ENCODE assay signal across 9 cellular contexts in genomic region chr16:70429888-70430666, GRCh38. TPM values are rescaled to one million over a fixed set of nuclear protein-coding genes. Genes with fewer than 3 reads are reported as not detected.
DNase-seq lines count a peak whose midpoint lies in the region; ATAC-seq, FAIRE-seq and TF ChIP-seq lines count a peak whose summit lies in the region.
"Had no signal": no experiment of that assay in that cellular context is flagged by ENCODE, and none has a peak within 500 bp of the region (broad histone marks: within the 10 kb centered on the region; RNA-seq: fewer than 3 reads in every experiment).

No MANE protein-coding gene starts in this region.

- FAIRE-seq in HepG2 (lab: Jason Lieb, UNC) (no peak), pancreas (lab: Jason Lieb, UNC) (no peak)

- TF ChIP-seq CTCF in SU-DHL-6 (IDR thresholded peaks at IDR 0.05; ENCODE audit: insufficient read depth, low read length, poor library complexity, severe bottlenecking) = no peak
- TF ChIP-seq CTCF in HepG2 (CRISPR knock-in tag; IDR thresholded peaks at IDR 0.05) = no peak
- no peak for TF ChIP-seq CTCF in pancreas (IDR thresholded peaks at IDR 0.05)

- no TSS peak for BruUV-seq in HepG2 (replicated peaks; lab: Mats Ljungman, UMichigan)

- H3K79me2 ChIP-seq in ACC112 (ENCODE audit: control insufficient read depth, insufficient read depth, low read length, unreplicated experiment) (peaks cover 69% of the 10 kb centered on the region), SU-DHL-6 (ENCODE audit: insufficient read depth, low read length) (peaks cover 40% of the 10 kb centered on the region), HepG2 (ENCODE audit: insufficient read depth, low read length) (peaks cover 69% of the 10 kb centered on the region)

- in situ Hi-C loops in HepG2 (cut with HindIII; ENCODE audit: extremely low pct_ligation_motif_present, low pct_unique_long_range_greater_than_20kb) = no loop called here

- H3K27me3 ChIP-seq in ACC112 (ENCODE audit: insufficient read depth, low read length) (no peaks in the 10 kb centered on the region), SU-DHL-6 (ENCODE audit: low read length) (no peaks in the 10 kb centered on the region), HepG2 (ENCODE audit: control insufficient read depth in 1 of 2, insufficient read depth in 2 of 2, low read length in 2 of 2) (no peaks in the 10 kb centered on the region), pancreas (no peaks in the 10 kb centered on the region), MG63 (no peaks in the 10 kb centered on the region)

- CTCF ChIA-PET in HepG2 (lab: Yijun Ruan, JAX; ENCODE audit: low intra/inter-chr PET ratio, low total read pairs) = no interaction called here

- TF ChIP-seq POLR2A in HepG2 (IDR thresholded peaks at IDR 0.05; ENCODE audit: insufficient read depth in 1 of 2, low read depth in 2 of 2, low read length in 2 of 2) = no peak

- POLR2A ChIA-PET in HepG2 (lab: Yijun Ruan, JAX) = interaction anchor here (1.2 to 3.7 kb wide), 2 partner anchors 10 to 49 kb away, joined by 4 to 75 read pairs; partner anchors contain the start of gene ST3GAL2

- H3K9ac ChIP-seq in SU-DHL-6 (ENCODE audit: low read length) (peak overlapping the region; percentile 22), HepG2 (ENCODE audit: insufficient read depth, low read depth, low read length) (peak overlapping the region; percentile 61)

- TF ChIP-seq RAD21 in HepG2 (CRISPR knock-in tag; IDR thresholded peaks at IDR 0.05) = no peak

- no peak overlapping the region for H3K4me3 ChIP-seq in ACC112 (ENCODE audit: low read depth, low read length)
- no peak overlapping the region for H3K4me3 ChIP-seq in SU-DHL-6 (ENCODE audit: insufficient read depth, low read length, poor library complexity, severe bottlenecking)
- H3K4me3 ChIP-seq in HepG2 (replicated peaks in 1 of 3; ENCODE audit: insufficient read depth in 1 of 3, low read depth in 2 of 3, low read length in 3 of 3) = peak overlapping the region in 1 of 3 experiments; percentile 33; a peak in 1 of 6 replicates
- no peak overlapping the region for H3K4me3 ChIP-seq in pancreas
- H3K4me3 ChIP-seq in MG63 = no peak overlapping the region
- H3K4me3 ChIP-seq: coronary artery had no signal

- 86% methylated on average over 4 of the region's 5 CpGs for WGBS in HepG2 (ENCODE audit: low lambda C conversion rate)
- WGBS in pancreas, 2 donors = 86% methylated on average over 5 of the region's 5 CpGs

- no peaks in the 10 kb centered on the region for H4K20me1 ChIP-seq in SU-DHL-6 (ENCODE audit: low read depth, low read length)
- H4K20me1 ChIP-seq in HepG2 (ENCODE audit: insufficient read depth, low read length) = no peaks in the 10 kb centered on the region

- ATAC-seq in GM18907 (IDR thresholded peaks at IDR 0.05; ENCODE audit: unreplicated experiment) = peak; percentile 21
- ATAC-seq in HepG2 = no peak
- no peak for ATAC-seq in HG02610 (IDR thresholded peaks at IDR 0.05; ENCODE audit: unreplicated experiment)
- no peak for ATAC-seq in pancreas

- TF ChIP-seq EP300 in HepG2 (IDR thresholded peaks at IDR 0.05; ENCODE audit: low read depth in 2 of 2, low read length in 2 of 2) (no peak), HepG2 (CRISPR knock-in tag; IDR thresholded peaks at IDR 0.05; ENCODE audit: borderline replicate concordance) (no peak)

- no peaks in the 10 kb centered on the region for H3K9me3 ChIP-seq in SU-DHL-6 (ENCODE audit: insufficient read depth, low read length)
- no peaks in the 10 kb centered on the region for H3K9me3 ChIP-seq in HepG2 (ENCODE audit: low read length)
- H3K9me3 ChIP-seq in pancreas = no peaks in the 10 kb centered on the region
- no peaks in the 10 kb centered on the region for H3K9me3 ChIP-seq in MG63

- peaks cover 61% of the 10 kb centered on the region for H3K4me1 ChIP-seq in ACC112 (ENCODE audit: control insufficient read depth, insufficient read depth, low read length, unreplicated experiment)
- peaks cover 97% of the 10 kb centered on the region for H3K4me1 ChIP-seq in HepG2 (ENCODE audit: insufficient read depth, low read length)
- peaks cover 16 to 36% (median 18%) of the 10 kb centered on the region in 3 donors for H3K4me1 ChIP-seq in pancreas

- intact Hi-C loops in HepG2 (cut with micrococcal nuclease; ENCODE audit: unreplicated experiment) = no loop called here
- intact Hi-C loops in pancreas (cut with DNase I) = no loop called here

- H3K36me3 ChIP-seq in ACC112 (ENCODE audit: insufficient read depth, low read length) = peaks cover 8% of the 10 kb centered on the region; the same call in 1 of the 2 replicates
- H3K36me3 ChIP-seq in SU-DHL-6 (ENCODE audit: low read length) = no peaks in the 10 kb centered on the region
- peaks cover 9 to 17% of the 10 kb centered on the region in 2 experiments for H3K36me3 ChIP-seq in HepG2 (replicated peaks in 1 of 2; ENCODE audit: control insufficient read depth in 1 of 2, insufficient read depth in 2 of 2, low read length in 2 of 2)
- no peaks in the 10 kb centered on the region for H3K36me3 ChIP-seq in pancreas
- H3K36me3 ChIP-seq in MG63 = no peaks in the 10 kb centered on the region; the same call in 1 of the 2 replicates

- H3K27ac ChIP-seq in ACC112 (ENCODE audit: low read depth, low read length) (peak overlapping the region; percentile 66), SU-DHL-6 (ENCODE audit: low read depth, low read length) (peak overlapping the region; percentile 100), HepG2 (ENCODE audit: extremely low read length, insufficient read depth, low read length) (peak overlapping the region; percentile 96), pancreas (peak overlapping the region in 2 of 4 donors; percentile 55 to 71)

- peak overlapping the region; percentile 33 for H3K4me2 ChIP-seq in SU-DHL-6 (ENCODE audit: low read depth, low read length, poor library complexity, severe bottlenecking)
- peak overlapping the region; percentile 65 for H3K4me2 ChIP-seq in HepG2 (ENCODE audit: low read depth, low read length)

- no peak overlapping the region for H2AFZ ChIP-seq in ACC112 (ENCODE audit: low read length, unreplicated experiment)
- H2AFZ ChIP-seq in SU-DHL-6 (ENCODE audit: low read depth, low read length, severe bottlenecking) = no peak overlapping the region
- no peak overlapping the region for H2AFZ ChIP-seq in HepG2 (ENCODE audit: low read length)

- DNase-seq in HepG2 (ENCODE audit: low spot score) (no peak), pancreas (no peak), MG63 (no peak)
- no peak for DNase-seq in stimulated activated CD4-positive, alpha-beta T cell treated with anti-CD3 and anti-CD28 coated beads, Interleukin-2, amount 100 ng/mL, for 24 hours

- no peaks in the 10 kb centered on the region for H3K9me2 ChIP-seq in SU-DHL-6 (replicated peaks; ENCODE audit: insufficient read depth, low read length)

- H3F3A ChIP-seq in SU-DHL-6 (ENCODE audit: insufficient read depth) = peaks cover 43% of the 10 kb centered on the region

RNA-seq across cellular contexts. Expression of gene ST3GAL2, which starts 8.8 kb away (rescaled TPM):
- total RNA-seq in HepG2 (2016; rRNA removed; fragmentation: Illumina TruSeq; extraction: Trizol) (17.8 and 24.9 TPM in 2 replicates), pancreas (10 to 100 TPM in 2 of 6 donors, 1 to 10 TPM in 4; 3.5 to 16.2 (median 4.6) TPM)
- 3.6 TPM in 2 replicates for total RNA-seq in HepG2 (2016; cell fraction: cytosol; rRNA removed; fragmentation: Illumina TruSeq; extraction: Trizol; ENCODE audit: low read depth)
- 15.8 and 25.9 TPM in 2 replicates for total RNA-seq in HepG2 (2016; cell fraction: insoluble cytoplasmic fraction; rRNA removed; fragmentation: Illumina TruSeq; extraction: Trizol)
- total RNA-seq in HepG2 (2016; cell fraction: membrane; rRNA removed; fragmentation: Illumina TruSeq; extraction: Trizol) = 14.6 and 18.9 TPM in 2 replicates
- total RNA-seq in HepG2 (2016; cell fraction: nucleus; rRNA removed; fragmentation: Illumina TruSeq; extraction: Trizol) = 15.0 and 18.9 TPM in 2 replicates
- polyA plus RNA-seq in HepG2 (2011; rRNA removed) (16.3 and 17.0 TPM in 2 replicates), pancreas (1 to 10 TPM; 4.2 to 5.8 TPM)
- 10.9 and 15.5 TPM in 2 replicates for polyA plus RNA-seq in HepG2 (2011; cell fraction: cytosol; rRNA removed)
- 14.6 and 16.7 TPM in 2 replicates for polyA plus RNA-seq in HepG2 (2011; cell fraction: nucleus; rRNA removed)
- 13.3 and 16.9 TPM in 2 replicates for polyA plus RNA-seq in HepG2 (2012)
- 2.3 and 2.9 TPM in 2 replicates for polyA plus RNA-seq in HepG2 (2016; cell fraction: cytosol; fragmentation: Illumina TruSeq; extraction: Trizol; ENCODE audit: low read depth)
- 20.4 and 21.6 TPM in 2 replicates for polyA plus RNA-seq in HepG2 (2016; cell fraction: insoluble cytoplasmic fraction; fragmentation: Illumina TruSeq; extraction: Trizol; ENCODE audit: low read depth)
- 11.6 and 11.9 TPM in 2 replicates for polyA plus RNA-seq in HepG2 (2016; cell fraction: membrane; fragmentation: Illumina TruSeq; extraction: Trizol; ENCODE audit: low read depth)
- polyA plus RNA-seq in HepG2 (2016; cell fraction: nucleus; fragmentation: Illumina TruSeq; extraction: Trizol; ENCODE audit: insufficient read depth, low read depth) = 22.8 and 26.4 TPM in 2 replicates
- polyA minus RNA-seq in HepG2 (2011; rRNA and poly(A)+ RNA removed; ENCODE audit: low replicate concordance) = 49.4 and 94.6 TPM in 2 replicates
- 25.8 and 27.6 TPM in 2 replicates for polyA minus RNA-seq in HepG2 (2011; cell fraction: cytosol; rRNA and poly(A)+ RNA removed)
- 22.4 and 31.0 TPM in 2 replicates for polyA minus RNA-seq in HepG2 (2011; cell fraction: nucleus; rRNA and poly(A)+ RNA removed)
- 8.9 and 9.2 TPM in 2 replicates for total RNA-seq in MG63 (2014; rRNA removed; shearing (Covaris generic); ENCODE audit: low replicate concordance)

RNA-seq across cellular contexts. Expression of gene FCSK, which starts 24.3 kb away (rescaled TPM):
- total RNA-seq in HepG2 (2016; rRNA removed; fragmentation: Illumina TruSeq; extraction: Trizol) (4.9 and 9.1 TPM in 2 replicates), pancreas (10 to 100 TPM; 11.7 to 17.0 (median 13.9) TPM)
- 4.4 and 5.2 TPM in 2 replicates for total RNA-seq in HepG2 (2016; cell fraction: cytosol; rRNA removed; fragmentation: Illumina TruSeq; extraction: Trizol; ENCODE audit: low read depth)
- total RNA-seq in HepG2 (2016; cell fraction: insoluble cytoplasmic fraction; rRNA removed; fragmentation: Illumina TruSeq; extraction: Trizol) = 4.2 and 8.4 TPM in 2 replicates
- total RNA-seq in HepG2 (2016; cell fraction: membrane; rRNA removed; fragmentation: Illumina TruSeq; extraction: Trizol) = 2.6 and 3.0 TPM in 2 replicates
- total RNA-seq in HepG2 (2016; cell fraction: nucleus; rRNA removed; fragmentation: Illumina TruSeq; extraction: Trizol) = 12.1 and 12.8 TPM in 2 replicates
- polyA plus RNA-seq in HepG2 (2011; rRNA removed) (15.0 and 19.2 TPM in 2 replicates), pancreas (10 to 100 TPM; 30.9 to 33.6 TPM)
- polyA plus RNA-seq in HepG2 (2011; cell fraction: cytosol; rRNA removed) = 6.7 and 8.3 TPM in 2 replicates
- 81.8 and 104 TPM in 2 replicates for polyA plus RNA-seq in HepG2 (2011; cell fraction: nucleus; rRNA removed)
- polyA plus RNA-seq in HepG2 (2012) = 6.2 and 6.4 TPM in 2 replicates
- polyA plus RNA-seq in HepG2 (2016; cell fraction: cytosol; fragmentation: Illumina TruSeq; extraction: Trizol; ENCODE audit: low read depth) = 0.53 and 0.70 TPM in 2 replicates
- 3.5 and 3.9 TPM in 2 replicates for polyA plus RNA-seq in HepG2 (2016; cell fraction: insoluble cytoplasmic fraction; fragmentation: Illumina TruSeq; extraction: Trizol; ENCODE audit: low read depth)
- polyA plus RNA-seq in HepG2 (2016; cell fraction: membrane; fragmentation: Illumina TruSeq; extraction: Trizol; ENCODE audit: low read depth) = 1.2 and 1.3 TPM in 2 replicates
- polyA plus RNA-seq in HepG2 (2016; cell fraction: nucleus; fragmentation: Illumina TruSeq; extraction: Trizol; ENCODE audit: insufficient read depth, low read depth) = 28.7 and 33.1 TPM in 2 replicates
- 24.8 and 29.5 TPM in 2 replicates for polyA minus RNA-seq in HepG2 (2011; rRNA and poly(A)+ RNA removed; ENCODE audit: low replicate concordance)
- 4.3 and 5.3 TPM in 2 replicates for polyA minus RNA-seq in HepG2 (2011; cell fraction: cytosol; rRNA and poly(A)+ RNA removed)
- 15.6 and 19.0 TPM in 2 replicates for polyA minus RNA-seq in HepG2 (2011; cell fraction: nucleus; rRNA and poly(A)+ RNA removed)
- 1.0 and 6.3 TPM in 2 replicates for total RNA-seq in MG63 (2014; rRNA removed; shearing (Covaris generic); ENCODE audit: low replicate concordance)
